Comparison of ENCODE assay signal across 1 cellular context in the genomic region with DNA sequence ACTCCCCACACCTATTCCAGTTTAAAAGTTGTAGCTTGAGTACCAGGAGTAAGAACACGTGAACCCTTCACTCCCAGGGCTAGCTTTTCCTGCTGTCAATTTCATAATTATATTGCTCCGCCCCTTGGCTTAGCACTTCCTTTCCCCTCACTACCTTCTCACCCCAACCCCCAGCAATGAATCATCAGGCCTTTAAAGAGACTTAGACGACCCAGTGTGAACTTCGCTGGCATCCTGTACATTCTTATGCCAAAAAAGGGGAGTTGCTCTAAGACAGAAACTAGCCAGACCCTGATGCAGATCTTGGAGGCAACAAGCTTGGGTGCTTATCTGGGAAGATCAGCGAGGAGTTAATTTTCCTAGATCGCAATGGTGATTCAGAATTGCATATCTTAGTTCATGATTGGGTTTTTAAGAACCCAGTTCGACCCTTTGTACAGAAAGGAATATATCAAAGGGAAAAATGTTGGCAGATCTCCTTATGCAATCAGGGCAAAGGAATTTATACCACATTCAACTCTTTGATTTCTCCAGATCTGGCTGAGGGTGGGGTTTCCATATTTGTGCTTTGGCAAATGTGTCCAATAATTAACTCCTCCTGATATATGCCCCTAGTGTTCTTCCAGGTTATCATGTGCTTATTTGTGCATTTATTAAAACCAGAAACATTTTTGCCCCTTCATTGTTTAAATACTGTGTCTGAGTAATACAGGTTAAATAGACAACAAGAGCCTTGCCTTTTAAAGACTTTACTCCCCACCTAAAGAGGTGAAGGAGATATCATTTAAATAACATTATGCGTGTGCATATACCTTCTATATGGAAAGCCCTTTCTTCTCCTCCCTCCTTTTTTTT.
A peak's percentile ranks its signal among the peaks of the same experiment; 100 is the strongest.
TF ChIP-seq lines count a peak whose summit lies in the region.

No MANE protein-coding gene starts in this region.

TF ChIP-seq in K562, 482 proteins besides CTCF, POLR2A, EP300 and RAD21 (continued from another document and continues in another):
- TF ChIP-seq, protein P1, sequence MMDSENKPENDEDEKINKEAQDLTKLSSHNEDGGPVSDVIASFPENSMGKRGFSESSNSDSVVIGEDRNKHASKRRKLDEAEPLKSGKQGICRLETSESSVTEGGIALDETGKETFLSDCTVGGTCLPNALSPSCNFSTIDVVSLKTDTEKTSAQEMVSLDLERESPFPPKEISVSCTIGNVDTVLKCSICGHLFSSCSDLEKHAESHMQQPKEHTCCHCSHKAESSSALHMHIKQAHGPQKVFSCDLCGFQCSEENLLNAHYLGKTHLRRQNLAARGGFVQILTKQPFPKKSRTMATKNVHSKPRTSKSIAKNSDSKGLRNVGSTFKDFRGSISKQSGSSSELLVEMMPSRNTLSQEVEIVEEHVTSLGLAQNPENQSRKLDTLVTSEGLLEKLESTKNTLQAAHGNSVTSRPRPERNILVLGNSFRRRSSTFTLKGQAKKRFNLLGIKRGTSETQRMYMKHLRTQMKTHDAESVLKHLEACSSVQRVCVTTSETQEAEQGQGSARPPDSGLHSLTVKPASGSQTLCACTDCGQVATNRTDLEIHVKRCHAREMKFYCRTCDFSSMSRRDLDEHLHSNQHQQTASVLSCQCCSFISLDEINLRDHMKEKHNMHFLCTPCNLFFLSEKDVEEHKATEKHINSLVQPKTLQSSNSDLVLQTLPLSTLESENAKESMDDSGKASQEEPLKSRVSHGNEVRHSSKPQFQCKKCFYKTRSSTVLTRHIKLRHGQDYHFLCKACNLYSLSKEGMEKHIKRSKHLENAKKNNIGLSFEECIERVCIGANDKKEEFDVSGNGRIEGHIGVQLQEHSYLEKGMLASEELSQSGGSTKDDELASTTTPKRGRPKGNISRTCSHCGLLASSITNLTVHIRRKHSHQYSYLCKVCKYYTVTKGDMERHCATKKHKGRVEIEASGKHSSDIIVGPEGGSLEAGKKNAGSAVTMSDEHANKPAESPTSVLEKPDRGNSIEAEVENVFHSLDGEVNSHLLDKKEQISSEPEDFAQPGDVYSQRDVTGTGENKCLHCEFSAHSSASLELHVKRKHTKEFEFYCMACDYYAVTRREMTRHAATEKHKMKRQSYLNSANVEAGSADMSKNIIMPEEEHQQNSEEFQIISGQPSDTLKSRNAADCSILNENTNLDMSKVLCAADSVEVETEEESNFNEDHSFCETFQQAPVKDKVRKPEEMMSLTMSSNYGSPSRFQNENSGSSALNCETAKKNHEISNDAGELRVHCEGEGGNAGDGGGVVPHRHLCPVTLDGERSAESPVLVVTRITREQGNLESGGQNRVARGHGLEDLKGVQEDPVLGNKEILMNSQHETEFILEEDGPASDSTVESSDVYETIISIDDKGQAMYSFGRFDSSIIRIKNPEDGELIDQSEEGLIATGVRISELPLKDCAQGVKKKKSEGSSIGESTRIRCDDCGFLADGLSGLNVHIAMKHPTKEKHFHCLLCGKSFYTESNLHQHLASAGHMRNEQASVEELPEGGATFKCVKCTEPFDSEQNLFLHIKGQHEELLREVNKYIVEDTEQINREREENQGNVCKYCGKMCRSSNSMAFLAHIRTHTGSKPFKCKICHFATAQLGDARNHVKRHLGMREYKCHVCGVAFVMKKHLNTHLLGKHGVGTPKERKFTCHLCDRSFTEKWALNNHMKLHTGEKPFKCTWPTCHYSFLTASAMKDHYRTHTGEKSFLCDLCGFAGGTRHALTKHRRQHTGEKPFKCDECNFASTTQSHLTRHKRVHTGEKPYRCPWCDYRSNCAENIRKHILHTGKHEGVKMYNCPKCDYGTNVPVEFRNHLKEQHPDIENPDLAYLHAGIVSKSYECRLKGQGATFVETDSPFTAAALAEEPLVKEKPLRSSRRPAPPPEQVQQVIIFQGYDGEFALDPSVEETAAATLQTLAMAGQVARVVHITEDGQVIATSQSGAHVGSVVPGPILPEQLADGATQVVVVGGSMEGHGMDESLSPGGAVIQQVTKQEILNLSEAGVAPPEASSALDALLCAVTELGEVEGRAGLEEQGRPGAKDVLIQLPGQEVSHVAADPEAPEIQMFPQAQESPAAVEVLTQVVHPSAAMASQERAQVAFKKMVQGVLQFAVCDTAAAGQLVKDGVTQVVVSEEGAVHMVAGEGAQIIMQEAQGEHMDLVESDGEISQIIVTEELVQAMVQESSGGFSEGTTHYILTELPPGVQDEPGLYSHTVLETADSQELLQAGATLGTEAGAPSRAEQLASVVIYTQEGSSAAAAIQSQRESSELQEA (IDR thresholded peaks at IDR 0.05; ENCODE audit: low read depth) = no peak
- no peak for TF ChIP-seq NR3C1 (CRISPR knock-in tag; IDR thresholded peaks at IDR 0.05)
- TF ChIP-seq CBX8 (IDR thresholded peaks at IDR 0.05; ENCODE audit: borderline replicate concordance, extremely low read depth, low read depth, low read length, poor library complexity, severe bottlenecking) = no peak
- TF ChIP-seq, protein P2, sequence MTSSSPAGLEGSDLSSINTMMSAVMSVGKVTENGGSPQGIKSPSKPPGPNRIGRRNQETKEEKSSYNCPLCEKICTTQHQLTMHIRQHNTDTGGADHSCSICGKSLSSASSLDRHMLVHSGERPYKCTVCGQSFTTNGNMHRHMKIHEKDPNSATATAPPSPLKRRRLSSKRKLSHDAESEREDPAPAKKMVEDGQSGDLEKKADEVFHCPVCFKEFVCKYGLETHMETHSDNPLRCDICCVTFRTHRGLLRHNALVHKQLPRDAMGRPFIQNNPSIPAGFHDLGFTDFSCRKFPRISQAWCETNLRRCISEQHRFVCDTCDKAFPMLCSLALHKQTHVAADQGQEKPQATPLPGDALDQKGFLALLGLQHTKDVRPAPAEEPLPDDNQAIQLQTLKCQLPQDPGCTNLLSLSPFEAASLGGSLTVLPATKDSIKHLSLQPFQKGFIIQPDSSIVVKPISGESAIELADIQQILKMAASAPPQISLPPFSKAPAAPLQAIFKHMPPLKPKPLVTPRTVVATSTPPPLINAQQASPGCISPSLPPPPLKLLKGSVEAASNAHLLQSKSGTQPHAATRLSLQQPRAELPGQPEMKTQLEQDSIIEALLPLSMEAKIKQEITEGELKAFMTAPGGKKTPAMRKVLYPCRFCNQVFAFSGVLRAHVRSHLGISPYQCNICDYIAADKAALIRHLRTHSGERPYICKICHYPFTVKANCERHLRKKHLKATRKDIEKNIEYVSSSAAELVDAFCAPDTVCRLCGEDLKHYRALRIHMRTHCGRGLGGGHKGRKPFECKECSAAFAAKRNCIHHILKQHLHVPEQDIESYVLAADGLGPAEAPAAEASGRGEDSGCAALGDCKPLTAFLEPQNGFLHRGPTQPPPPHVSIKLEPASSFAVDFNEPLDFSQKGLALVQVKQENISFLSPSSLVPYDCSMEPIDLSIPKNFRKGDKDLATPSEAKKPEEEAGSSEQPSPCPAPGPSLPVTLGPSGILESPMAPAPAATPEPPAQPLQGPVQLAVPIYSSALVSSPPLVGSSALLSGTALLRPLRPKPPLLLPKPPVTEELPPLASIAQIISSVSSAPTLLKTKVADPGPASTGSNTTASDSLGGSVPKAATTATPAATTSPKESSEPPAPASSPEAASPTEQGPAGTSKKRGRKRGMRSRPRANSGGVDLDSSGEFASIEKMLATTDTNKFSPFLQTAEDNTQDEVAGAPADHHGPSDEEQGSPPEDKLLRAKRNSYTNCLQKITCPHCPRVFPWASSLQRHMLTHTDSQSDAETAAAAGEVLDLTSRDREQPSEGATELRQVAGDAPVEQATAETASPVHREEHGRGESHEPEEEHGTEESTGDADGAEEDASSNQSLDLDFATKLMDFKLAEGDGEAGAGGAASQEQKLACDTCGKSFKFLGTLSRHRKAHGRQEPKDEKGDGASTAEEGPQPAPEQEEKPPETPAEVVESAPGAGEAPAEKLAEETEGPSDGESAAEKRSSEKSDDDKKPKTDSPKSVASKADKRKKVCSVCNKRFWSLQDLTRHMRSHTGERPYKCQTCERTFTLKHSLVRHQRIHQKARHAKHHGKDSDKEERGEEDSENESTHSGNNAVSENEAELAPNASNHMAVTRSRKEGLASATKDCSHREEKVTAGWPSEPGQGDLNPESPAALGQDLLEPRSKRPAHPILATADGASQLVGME (CRISPR knock-in tag; IDR thresholded peaks at IDR 0.05) = no peak
- TF ChIP-seq TAF15 (IDR thresholded peaks at IDR 0.05; ENCODE audit: low read depth, low read length) = no peak
- no peak for TF ChIP-seq NR2C2 (CRISPR knock-in tag; IDR thresholded peaks at IDR 0.05)
- 0 out of 2 replicates have a peak, but pooled peaks have one; percentile 32 for TF ChIP-seq NR2C2 (tag; IDR thresholded peaks at IDR 0.05)
- no peak for TF ChIP-seq RBM39 (optimal IDR thresholded peaks at IDR 0.05; ENCODE audit: low read depth, low read length)
- TF ChIP-seq HDAC1 (IDR thresholded peaks at IDR 0.05) = no peak
- TF ChIP-seq CHD1 (IDR thresholded peaks at IDR 0.05; ENCODE audit: low read length) = no peak
- TF ChIP-seq ZNF561 (CRISPR knock-in tag; conservative IDR thresholded peaks at IDR 0.05) = no peak
- peak; percentile 39; the same call in 1 of the 2 replicates for TF ChIP-seq ARID1B (IDR thresholded peaks at IDR 0.05)
- TF ChIP-seq, protein P3, sequence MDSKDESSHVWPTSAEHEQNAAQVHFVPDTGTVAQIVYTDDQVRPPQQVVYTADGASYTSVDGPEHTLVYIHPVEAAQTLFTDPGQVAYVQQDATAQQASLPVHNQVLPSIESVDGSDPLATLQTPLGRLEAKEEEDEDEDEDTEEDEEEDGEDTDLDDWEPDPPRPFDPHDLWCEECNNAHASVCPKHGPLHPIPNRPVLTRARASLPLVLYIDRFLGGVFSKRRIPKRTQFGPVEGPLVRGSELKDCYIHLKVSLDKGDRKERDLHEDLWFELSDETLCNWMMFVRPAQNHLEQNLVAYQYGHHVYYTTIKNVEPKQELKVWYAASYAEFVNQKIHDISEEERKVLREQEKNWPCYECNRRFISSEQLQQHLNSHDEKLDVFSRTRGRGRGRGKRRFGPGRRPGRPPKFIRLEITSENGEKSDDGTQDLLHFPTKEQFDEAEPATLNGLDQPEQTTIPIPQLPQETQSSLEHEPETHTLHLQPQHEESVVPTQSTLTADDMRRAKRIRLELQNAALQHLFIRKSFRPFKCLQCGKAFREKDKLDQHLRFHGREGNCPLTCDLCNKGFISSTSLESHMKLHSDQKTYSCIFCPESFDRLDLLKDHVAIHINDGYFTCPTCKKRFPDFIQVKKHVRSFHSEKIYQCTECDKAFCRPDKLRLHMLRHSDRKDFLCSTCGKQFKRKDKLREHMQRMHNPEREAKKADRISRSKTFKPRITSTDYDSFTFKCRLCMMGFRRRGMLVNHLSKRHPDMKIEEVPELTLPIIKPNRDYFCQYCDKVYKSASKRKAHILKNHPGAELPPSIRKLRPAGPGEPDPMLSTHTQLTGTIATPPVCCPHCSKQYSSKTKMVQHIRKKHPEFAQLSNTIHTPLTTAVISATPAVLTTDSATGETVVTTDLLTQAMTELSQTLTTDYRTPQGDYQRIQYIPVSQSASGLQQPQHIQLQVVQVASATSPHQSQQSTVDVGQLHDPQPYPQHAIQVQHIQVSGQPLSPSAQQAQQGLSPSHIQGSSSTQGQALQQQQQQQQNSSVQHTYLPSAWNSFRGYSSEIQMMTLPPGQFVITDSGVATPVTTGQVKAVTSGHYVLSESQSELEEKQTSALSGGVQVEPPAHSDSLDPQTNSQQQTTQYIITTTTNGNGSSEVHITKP (IDR thresholded peaks at IDR 0.05; ENCODE audit: partially characterized antibody) = peak; percentile 6
- TF ChIP-seq, protein P4, sequence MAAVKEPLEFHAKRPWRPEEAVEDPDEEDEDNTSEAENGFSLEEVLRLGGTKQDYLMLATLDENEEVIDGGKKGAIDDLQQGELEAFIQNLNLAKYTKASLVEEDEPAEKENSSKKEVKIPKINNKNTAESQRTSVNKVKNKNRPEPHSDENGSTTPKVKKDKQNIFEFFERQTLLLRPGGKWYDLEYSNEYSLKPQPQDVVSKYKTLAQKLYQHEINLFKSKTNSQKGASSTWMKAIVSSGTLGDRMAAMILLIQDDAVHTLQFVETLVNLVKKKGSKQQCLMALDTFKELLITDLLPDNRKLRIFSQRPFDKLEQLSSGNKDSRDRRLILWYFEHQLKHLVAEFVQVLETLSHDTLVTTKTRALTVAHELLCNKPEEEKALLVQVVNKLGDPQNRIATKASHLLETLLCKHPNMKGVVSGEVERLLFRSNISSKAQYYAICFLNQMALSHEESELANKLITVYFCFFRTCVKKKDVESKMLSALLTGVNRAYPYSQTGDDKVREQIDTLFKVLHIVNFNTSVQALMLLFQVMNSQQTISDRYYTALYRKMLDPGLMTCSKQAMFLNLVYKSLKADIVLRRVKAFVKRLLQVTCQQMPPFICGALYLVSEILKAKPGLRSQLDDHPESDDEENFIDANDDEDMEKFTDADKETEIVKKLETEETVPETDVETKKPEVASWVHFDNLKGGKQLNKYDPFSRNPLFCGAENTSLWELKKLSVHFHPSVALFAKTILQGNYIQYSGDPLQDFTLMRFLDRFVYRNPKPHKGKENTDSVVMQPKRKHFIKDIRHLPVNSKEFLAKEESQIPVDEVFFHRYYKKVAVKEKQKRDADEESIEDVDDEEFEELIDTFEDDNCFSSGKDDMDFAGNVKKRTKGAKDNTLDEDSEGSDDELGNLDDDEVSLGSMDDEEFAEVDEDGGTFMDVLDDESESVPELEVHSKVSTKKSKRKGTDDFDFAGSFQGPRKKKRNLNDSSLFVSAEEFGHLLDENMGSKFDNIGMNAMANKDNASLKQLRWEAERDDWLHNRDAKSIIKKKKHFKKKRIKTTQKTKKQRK (IDR thresholded peaks at IDR 0.05; ENCODE audit: borderline replicate concordance, low read depth, low read length) = no peak
- TF ChIP-seq, protein P5, sequence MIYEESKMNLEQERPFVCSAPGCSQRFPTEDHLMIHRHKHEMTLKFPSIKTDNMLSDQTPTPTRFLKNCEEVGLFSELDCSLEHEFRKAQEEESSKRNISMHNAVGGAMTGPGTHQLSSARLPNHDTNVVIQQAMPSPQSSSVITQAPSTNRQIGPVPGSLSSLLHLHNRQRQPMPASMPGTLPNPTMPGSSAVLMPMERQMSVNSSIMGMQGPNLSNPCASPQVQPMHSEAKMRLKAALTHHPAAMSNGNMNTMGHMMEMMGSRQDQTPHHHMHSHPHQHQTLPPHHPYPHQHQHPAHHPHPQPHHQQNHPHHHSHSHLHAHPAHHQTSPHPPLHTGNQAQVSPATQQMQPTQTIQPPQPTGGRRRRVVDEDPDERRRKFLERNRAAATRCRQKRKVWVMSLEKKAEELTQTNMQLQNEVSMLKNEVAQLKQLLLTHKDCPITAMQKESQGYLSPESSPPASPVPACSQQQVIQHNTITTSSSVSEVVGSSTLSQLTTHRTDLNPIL (CRISPR knock-in tag; IDR thresholded peaks at IDR 0.05) = no peak
- TF ChIP-seq ZNF134 (CRISPR knock-in tag; conservative IDR thresholded peaks at IDR 0.05) = no peak
- TF ChIP-seq ZNF444 (CRISPR knock-in tag; IDR thresholded peaks at IDR 0.05) = no peak
- no peak for TF ChIP-seq CHCHD3 (CRISPR knock-in tag; IDR thresholded peaks at IDR 0.05)
- no peak for TF ChIP-seq RBFOX2 (IDR thresholded peaks at IDR 0.05; ENCODE audit: low read depth, low read length)
- no peak for TF ChIP-seq CEBPG (CRISPR knock-in tag; IDR thresholded peaks at IDR 0.05)
- TF ChIP-seq CEBPG (tag; conservative IDR thresholded peaks at IDR 0.05 in 1 of 2, IDR thresholded peaks at IDR 0.05 in 1 of 2) = peak in 1 of 2 experiments; percentile 10; a peak in 2 of 4 replicates
- TF ChIP-seq ETS2 (tag; IDR thresholded peaks at IDR 0.05; ENCODE audit: borderline replicate concordance, poor library complexity, severe bottlenecking) = no peak
- peak; percentile 65 for TF ChIP-seq SPI1 (IDR thresholded peaks at IDR 0.05; ENCODE audit: borderline replicate concordance, low read depth, low read length)
- peak; percentile 69 for TF ChIP-seq DPF2 (IDR thresholded peaks at IDR 0.05)
- TF ChIP-seq SRSF9 (IDR thresholded peaks at IDR 0.05; ENCODE audit: borderline replicate concordance, low read depth, low read length) = no peak
- TF ChIP-seq BRCA1 (IDR thresholded peaks at IDR 0.05) = no peak
- no peak for TF ChIP-seq BRCA1 (CRISPR knock-in tag; IDR thresholded peaks at IDR 0.05)
- TF ChIP-seq FOSL1 (tag; conservative IDR thresholded peaks at IDR 0.05) = peak; percentile 78
- no peak for TF ChIP-seq MBD2 (IDR thresholded peaks at IDR 0.05; ENCODE audit: borderline replicate concordance, low read depth)
- TF ChIP-seq ZNF668 (CRISPR knock-in tag; IDR thresholded peaks at IDR 0.05) = no peak
